ENCODE assay signal across 16 cellular contexts in genomic region chr7:41581041-41581440, GRCh38.
"Had no signal": no experiment of that assay in that cellular context is flagged by ENCODE, and none has a peak within 500 bp of the region (broad histone marks: within the 10 kb centered on the region; RNA-seq: fewer than 3 reads in every experiment).

No MANE protein-coding gene starts in this region.

- H3K36me3 Mint-ChIP-seq: mesothelial cell of epicardium had no signal

- H3K27ac Mint-ChIP-seq: effector memory CD8-positive, alpha-beta T cell; mesothelial cell of epicardium; nephron progenitor cell; stimulated activated naive CD8-positive, alpha-beta T cell treated with anti-CD3 and anti-CD28 coated beads, Interleukin-15, amount 100 ng/mL, for 72 hours; T-helper 17 cell had no signal

- H3K27me3 Mint-ChIP-seq: effector memory CD8-positive, alpha-beta T cell; stimulated activated naive CD8-positive, alpha-beta T cell treated with anti-CD3 and anti-CD28 coated beads, Interleukin-15, amount 100 ng/mL, for 72 hours; T-helper 17 cell had no signal

- DNase-seq: activated CD4-positive, alpha-beta T cell treated with anti-CD3 and anti-CD28 coated beads, Interleukin-2, amount 50 U/mL, for 1 hour; activated CD4-positive, CD25-positive, alpha-beta regulatory T cell treated with anti-CD3 and anti-CD28 coated beads, Interleukin-2, amount 50 U/mL, for 72 hours; activated CD8-positive, alpha-beta memory T cell treated with anti-CD3 and anti-CD28 coated beads, Interleukin-2, amount 50 U/mL, for 4 hours; activated effector memory CD4-positive, alpha-beta T cell treated with anti-CD3 and anti-CD28 coated beads, Interleukin-2, amount 50 U/mL, for 16 hours; activated naive CD4-positive, alpha-beta T cell treated with anti-CD3 and anti-CD28 coated beads, Interleukin-2, amount 50 U/mL, for 16 hours; activated T-cell treated with anti-CD3 and anti-CD28 coated beads, Interleukin-2, amount 50 U/mL, for 48 hours; effector memory CD8-positive, alpha-beta T cell; foreskin keratinocyte; left cardiac atrium; lower lobe of right lung; nephron progenitor cell; nucleus accumbens; posterior cingulate gyrus; stimulated activated naive CD8-positive, alpha-beta T cell treated with anti-CD3 and anti-CD28 coated beads, Interleukin-15, amount 100 ng/mL, for 72 hours; T-helper 17 cell had no signal

- H3K4me3 Mint-ChIP-seq: effector memory CD8-positive, alpha-beta T cell; mesothelial cell of epicardium; nephron progenitor cell; stimulated activated naive CD8-positive, alpha-beta T cell treated with anti-CD3 and anti-CD28 coated beads, Interleukin-15, amount 100 ng/mL, for 72 hours; T-helper 17 cell had no signal

- H3K9me3 Mint-ChIP-seq: nephron progenitor cell had no signal

- H3K4me1 Mint-ChIP-seq: stimulated activated naive CD8-positive, alpha-beta T cell treated with anti-CD3 and anti-CD28 coated beads, Interleukin-15, amount 100 ng/mL, for 72 hours; T-helper 17 cell had no signal
